Comparison of ENCODE assay signal across 8 cellular contexts in genomic region chr5:139562847-139563246, GRCh38. TPM values are rescaled to one million over a fixed set of nuclear protein-coding genes. Genes with fewer than 3 reads are reported as not detected.
DNase-seq lines count a peak whose midpoint lies in the region; ATAC-seq and TF ChIP-seq lines count a peak whose summit lies in the region.

No MANE protein-coding gene starts in this region.

- peaks cover 10% of the 10 kb centered on the region; the same call in 1 of the 2 replicates for H3K36me3 ChIP-seq in ACC112 (ENCODE audit: insufficient read depth, low read length)
- peaks cover 34% of the 10 kb centered on the region for H3K36me3 ChIP-seq in HUES6 (ENCODE audit: control insufficient read depth, insufficient read depth, low read length)
- peaks cover 2% of the 10 kb centered on the region for H3K36me3 ChIP-seq in mammary epithelial cell (ENCODE audit: insufficient read depth, low read length)
- H3K36me3 ChIP-seq in mucosa of stomach (ENCODE audit: control insufficient read depth, insufficient read depth, low read length), result no peaks in the 10 kb centered on the region

- ATAC-seq in HG02678 (IDR thresholded peaks at IDR 0.05; ENCODE audit: unreplicated experiment) (no peak), GM21447 (IDR thresholded peaks at IDR 0.05; ENCODE audit: unreplicated experiment) (no peak), omental fat pad (ENCODE audit: low FRiP score) (no peak)

- dilution Hi-C loops in mammary epithelial cell (cut with HindIII; ENCODE audit: low sequenced_read_pairs), result no loop called here

- in situ Hi-C loops in mammary epithelial cell (cut with MboI; ENCODE audit: low sequenced_read_pairs in 2 of 2), result no loop called here

- H4K20me1 ChIP-seq in mammary epithelial cell (ENCODE audit: insufficient read depth, low read length), result peaks cover 2% of the 10 kb centered on the region

- no peak overlapping the region for H3K27ac ChIP-seq in ACC112 (ENCODE audit: low read depth, low read length)
- H3K27ac ChIP-seq in HUES6 (ENCODE audit: low read depth, low read length), result no peak overlapping the region
- peak overlapping the region; percentile 60 for H3K27ac ChIP-seq in mammary epithelial cell (ENCODE audit: insufficient read depth, low read depth, low read length)

- H3K4me3 ChIP-seq in ACC112 (ENCODE audit: low read depth, low read length) (peak overlapping the region; percentile 98), HUES6 (ENCODE audit: low read depth, low read length) (peak overlapping the region; percentile 100), mammary epithelial cell (replicated peaks in 1 of 3; ENCODE audit: insufficient read depth in 1 of 3, low read depth in 2 of 3, low read length in 3 of 3) (peak overlapping the region; percentile 69 to 87 (median 75)), mucosa of stomach (ENCODE audit: low read length) (peak overlapping the region; percentile 76)

- CTCF ChIA-PET in mammary epithelial cell (lab: Charles Lee; ENCODE audit: low non-redundant PET), result no interaction called here

- DNase-seq in mammary epithelial cell (no peak), omental fat pad (ENCODE audit: low spot score) (no peak), putamen (ENCODE audit: low spot score) (no peak)

- H2AFZ ChIP-seq in ACC112 (ENCODE audit: low read length, unreplicated experiment) (no peak overlapping the region), mammary epithelial cell (ENCODE audit: low read depth, low read length) (no peak overlapping the region)

- peak overlapping the region; percentile 18 for H3K9ac ChIP-seq in HUES6 (ENCODE audit: low read length)
- H3K9ac ChIP-seq in mammary epithelial cell (ENCODE audit: insufficient read depth, low read length), result peak overlapping the region; percentile 87
- peak overlapping the region; percentile 93 for H3K9ac ChIP-seq in mucosa of stomach (ENCODE audit: low read length)

- BruUV-seq in mammary epithelial cell (replicated peaks; lab: Mats Ljungman, UMichigan), result no TSS peak

- peaks cover 62% of the 10 kb centered on the region for H3K79me2 ChIP-seq in ACC112 (ENCODE audit: control insufficient read depth, insufficient read depth, low read length, unreplicated experiment)
- H3K79me2 ChIP-seq in mammary epithelial cell (ENCODE audit: insufficient read depth, low read length), result peaks cover 65% of the 10 kb centered on the region

- peaks cover 19% of the 10 kb centered on the region for H3K4me1 ChIP-seq in ACC112 (ENCODE audit: control insufficient read depth, insufficient read depth, low read length, unreplicated experiment)
- H3K4me1 ChIP-seq in HUES6 (ENCODE audit: control insufficient read depth, insufficient read depth, low read length), result peaks cover 16% of the 10 kb centered on the region
- H3K4me1 ChIP-seq in mammary epithelial cell (ENCODE audit: insufficient read depth, low read length), result peaks cover 7% of the 10 kb centered on the region
- H3K4me1 ChIP-seq in mucosa of stomach (ENCODE audit: control insufficient read depth, insufficient read depth, low read length), result peaks cover 26% of the 10 kb centered on the region

- 30% methylated on average over 5 of the region's 5 CpGs for WGBS in mammary epithelial cell (ENCODE audit: low coverage, missing lambda C conversion rate)

- H3K27me3 ChIP-seq in ACC112 (ENCODE audit: insufficient read depth, low read length) (no peaks in the 10 kb centered on the region), HUES6 (ENCODE audit: control insufficient read depth, insufficient read depth, low read length) (no peaks in the 10 kb centered on the region), mammary epithelial cell (ENCODE audit: insufficient read depth, low read length) (no peaks in the 10 kb centered on the region), mucosa of stomach (ENCODE audit: control insufficient read depth, insufficient read depth, low read length) (no peaks in the 10 kb centered on the region)

- intact Hi-C loops in mammary epithelial cell (cut with micrococcal nuclease), result loop anchor here (2.0 kb wide), 1 partner anchor 140 kb away; no protein-coding TSS in a partner anchor

- H3K4me2 ChIP-seq in mammary epithelial cell (ENCODE audit: insufficient read depth, low read depth, low read length), result peak overlapping the region; percentile 74

- H3K9me3 ChIP-seq in HUES6 (ENCODE audit: control insufficient read depth, insufficient read depth, low read depth, low read length), result no peaks in the 10 kb centered on the region
- no peaks in the 10 kb centered on the region for H3K9me3 ChIP-seq in mammary epithelial cell (replicated peaks; ENCODE audit: insufficient read depth, low read length)
- H3K9me3 ChIP-seq in mucosa of stomach (ENCODE audit: control insufficient read depth, low read length), result no peaks in the 10 kb centered on the region

- TF ChIP-seq CTCF in mammary epithelial cell (conservative IDR thresholded peaks at IDR 0.05 in 1 of 2, IDR thresholded peaks at IDR 0.05 in 1 of 2; ENCODE audit: extremely low read depth in 1 of 2, insufficient read depth in 1 of 2, low read depth in 1 of 2, low read length in 2 of 2), result no peak
- TF ChIP-seq CTCF in omental fat pad (IDR thresholded peaks at IDR 0.05), result no peak

RNA-seq across cellular contexts. Expression of gene UBE2D2, which starts 1.7 kb away (rescaled TPM):
- total RNA-seq in mammary epithelial cell (100 to 1,000 TPM in 1 of 2 donors, 10 to 100 TPM in 1; 47.0 to 141 TPM), omental fat pad (10 to 100 TPM; 50.4 to 76.9 (median 70.4) TPM)
- 40.1 TPM for polyA plus RNA-seq in mammary epithelial cell
- 66.4 TPM for polyA minus RNA-seq in mammary epithelial cell

Comparison
In these comparisons a context has a peak if more than half of its experiments do, and no peak if none do; other contexts are left out.
1. H3K9ac ChIP-seq: peak in every context shown above with its lines; median percentile 93 in mucosa of stomach; 87 in mammary epithelial cell; 18 in HUES6.